11 cellular contexts compared by ENCODE assay signal in genomic region chr17:64354824-64355535, GRCh38. TPM values are rescaled to one million over a fixed set of nuclear protein-coding genes. Genes with fewer than 3 reads are reported as not detected.
A peak's percentile ranks its signal among the peaks of the same experiment; 100 is the strongest.
DNase-seq lines count a peak whose midpoint lies in the region; ATAC-seq and TF ChIP-seq lines count a peak whose summit lies in the region.
"Had no signal": no experiment of that assay in that cellular context is flagged by ENCODE, and none has a peak within 500 bp of the region (broad histone marks: within the 10 kb centered on the region; RNA-seq: fewer than 3 reads in every experiment).

No MANE protein-coding gene starts in this region.

- peak overlapping the region; percentile 19 to 85 for H3K27ac Mint-ChIP-seq in natural killer cell treated with Interleukin-12 subunit alpha and Interleukin-12 subunit beta and Interleukin-15 and Interleukin-18, amount 100 ng/mL, for 72 hours
- H3K27ac Mint-ChIP-seq in natural killer cell: peak overlapping the region in 1 of 2 donors; percentile 38
- H3K27ac Mint-ChIP-seq: activated naive CD4-positive, alpha-beta T cell treated with anti-CD3 and anti-CD28 coated beads for 36 hours had no signal

- no peaks in the 10 kb centered on the region for H3K27me3 Mint-ChIP-seq in natural killer cell treated with Interleukin-12 subunit alpha and Interleukin-12 subunit beta and Interleukin-15 and Interleukin-18, amount 100 ng/mL, for 72 hours
- H3K27me3 Mint-ChIP-seq in natural killer cell (ENCODE audit: low read depth in 2 of 2): no peaks in the 10 kb centered on the region

- intact Hi-C loops in natural killer cell (cut with micrococcal nuclease) (no loop called here), lower lobe of right lung (cut with DNase I) (no loop called here), testis (cut with DNase I; ENCODE audit: low total_unique reads) (no loop called here)

- peaks cover 16 to 24% of the 10 kb centered on the region in 2 donors for H3K4me1 Mint-ChIP-seq in natural killer cell treated with Interleukin-12 subunit alpha and Interleukin-12 subunit beta and Interleukin-15 and Interleukin-18, amount 100 ng/mL, for 72 hours (ENCODE audit: low read depth in 2 of 2)
- H3K4me1 Mint-ChIP-seq in natural killer cell: peaks cover 4 to 8% of the 10 kb centered on the region in 2 donors

- H3K27me3 ChIP-seq in lower lobe of right lung (ENCODE audit: low read depth) (no peaks in the 10 kb centered on the region), testis (no peaks in the 10 kb centered on the region)

- TF ChIP-seq CTCF in natural killer cell (IDR thresholded peaks at IDR 0.05) (no peak), choroid plexus epithelial cell (conservative IDR thresholded peaks at IDR 0.05; ENCODE audit: low read depth, low read length) (no peak), lower lobe of right lung (IDR thresholded peaks at IDR 0.05) (no peak), testis (IDR thresholded peaks at IDR 0.05) (no peak)

- peaks cover 5% of the 10 kb centered on the region for H3K36me3 Mint-ChIP-seq in natural killer cell treated with Interleukin-12 subunit alpha and Interleukin-12 subunit beta and Interleukin-15 and Interleukin-18, amount 100 ng/mL, for 72 hours
- H3K36me3 Mint-ChIP-seq in natural killer cell: peaks cover 15% of the 10 kb centered on the region

- H3K4me3 ChIP-seq in choroid plexus epithelial cell (ENCODE audit: low read depth, low read length): no peak overlapping the region
- H3K4me3 ChIP-seq in lower lobe of right lung: no peak overlapping the region
- no peak overlapping the region for H3K4me3 ChIP-seq in testis
- H3K4me3 ChIP-seq: K562 had no signal

- WGBS in testis, 2 donors: 64 to 72% methylated on average over 5 of the region's 5 CpGs

- H3K27ac ChIP-seq in lower lobe of right lung (peak overlapping the region; percentile 41), testis (no peak overlapping the region)

- H3K9me3 Mint-ChIP-seq in natural killer cell treated with Interleukin-12 subunit alpha and Interleukin-12 subunit beta and Interleukin-15 and Interleukin-18, amount 100 ng/mL, for 72 hours: no peaks in the 10 kb centered on the region
- no peaks in the 10 kb centered on the region for H3K9me3 Mint-ChIP-seq in natural killer cell
- H3K9me3 Mint-ChIP-seq: activated naive CD4-positive, alpha-beta T cell treated with anti-CD3 and anti-CD28 coated beads for 36 hours had no signal

- H3K36me3 ChIP-seq in lower lobe of right lung (peaks cover 89% of the 10 kb centered on the region), testis (ENCODE audit: low read depth, missing control alignments) (no peaks in the 10 kb centered on the region)

- no peak for TF ChIP-seq POLR2A in testis (IDR thresholded peaks at IDR 0.05)

- ATAC-seq in natural killer cell treated with Interleukin-12 subunit alpha and Interleukin-12 subunit beta and Interleukin-15 and Interleukin-18, amount 100 ng/mL, for 72 hours: peak; percentile 52 to 75
- ATAC-seq in natural killer cell: no peak
- ATAC-seq in lower lobe of right lung: no peak
- no peak for ATAC-seq in HG03571 (IDR thresholded peaks at IDR 0.05; ENCODE audit: unreplicated experiment)
- ATAC-seq in GM21576 (IDR thresholded peaks at IDR 0.05; ENCODE audit: unreplicated experiment): no peak
- ATAC-seq: K562 had no signal

- peaks cover 60% of the 10 kb centered on the region for H3K4me1 ChIP-seq in lower lobe of right lung
- no peaks in the 10 kb centered on the region for H3K4me1 ChIP-seq in testis

- no peak for DNase-seq in natural killer cell treated with Interleukin-12 subunit alpha and Interleukin-12 subunit beta and Interleukin-15 and Interleukin-18, amount 100 ng/mL, for 72 hours (ENCODE audit: low spot score)
- DNase-seq in natural killer cell (no peak), choroid plexus epithelial cell (ENCODE audit: low read depth) (peak; percentile 71), lower lobe of right lung (no peak), NCI-H187 (lab: John Stamatoyannopoulos, UW) (no peak), testis (no peak)
- DNase-seq: activated CD4-positive, alpha-beta T cell treated with anti-CD3 and anti-CD28 coated beads, Interleukin-2, amount 50 U/mL, for 1 hour; activated naive CD4-positive, alpha-beta T cell treated with anti-CD3 and anti-CD28 coated beads for 36 hours had no signal

- H3K9me3 ChIP-seq in lower lobe of right lung (no peaks in the 10 kb centered on the region), testis (no peaks in the 10 kb centered on the region)

- H3K4me3 Mint-ChIP-seq in natural killer cell treated with Interleukin-12 subunit alpha and Interleukin-12 subunit beta and Interleukin-15 and Interleukin-18, amount 100 ng/mL, for 72 hours: no peak overlapping the region
- no peak overlapping the region for H3K4me3 Mint-ChIP-seq in natural killer cell
- H3K4me3 Mint-ChIP-seq: activated naive CD4-positive, alpha-beta T cell treated with anti-CD3 and anti-CD28 coated beads for 36 hours had no signal

RNA-seq across cellular contexts. Expression of gene PECAM1, which starts 35.7 kb away (rescaled TPM):
- 10 to 100 TPM in 1 of 2 donors, 1 to 10 TPM in 1; 8.1 to 17.1 TPM for total RNA-seq in natural killer cell treated with Interleukin-12 subunit alpha and Interleukin-12 subunit beta and Interleukin-15 and Interleukin-18, amount 100 ng/mL, for 72 hours
- total RNA-seq in natural killer cell (10 to 100 TPM; 57.1 to 79.8 (median 72.6) TPM), lower lobe of right lung (679 TPM), testis (10 to 100 TPM in 1 of 2 donors, 1 to 10 TPM in 1; 7.7 to 14.7 TPM)
- 33.0 TPM for polyA plus RNA-seq in testis (ENCODE audit: insufficient read depth, low read depth, low replicate concordance)

Comparison
In these comparisons a context has a peak if more than half of its experiments do, and no peak if none do; other contexts are left out.
1. ATAC-seq: peak in natural killer cell treated with Interleukin-12 subunit alpha and Interleukin-12 subunit beta and Interleukin-15 and Interleukin-18, amount 100 ng/mL, for 72 hours (2 of 2); none in natural killer cell (0 of 3), lower lobe of right lung (0 of 2), HG03571 (single experiment) and GM21576 (single experiment).